ENCODE assay signal across 8 cellular contexts in the genomic region with DNA sequence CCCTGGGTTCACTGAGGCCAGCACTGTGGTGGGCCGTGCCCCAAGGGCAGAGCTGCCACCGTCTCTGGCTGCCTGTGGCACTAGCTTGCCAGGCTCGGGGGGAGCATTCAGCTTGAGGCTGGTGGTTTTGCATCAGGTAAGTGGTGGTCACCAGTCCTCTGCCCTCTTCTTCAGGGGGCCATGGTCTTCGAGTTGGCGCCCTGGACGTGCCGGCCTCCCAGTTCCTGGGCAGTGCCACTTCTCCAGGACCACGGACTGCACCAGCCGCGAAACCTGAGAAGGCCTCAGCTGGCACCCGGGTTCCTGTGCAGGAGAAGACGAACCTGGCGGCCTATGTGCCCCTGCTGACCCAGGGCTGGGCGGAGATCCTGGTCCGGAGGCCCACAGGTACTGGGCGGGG.
"Had no signal": no experiment of that assay in that cellular context is flagged by ENCODE, and none has a peak within 500 bp of the region (broad histone marks: within the 10 kb centered on the region; RNA-seq: fewer than 3 reads in every experiment).

No MANE protein-coding gene starts in this region.

- H3K9ac ChIP-seq: GM23248 had no signal

- H3K4me3 ChIP-seq: GM23248, GM23338, HAP-1 had no signal

- H3K4me1 ChIP-seq: HAP-1 had no signal

- ATAC-seq: GM23338, HCT116 had no signal

- DNase-seq: GM23248, GOT3, H9, HCEC 1CT, HFFc6 had no signal

- H2AFZ ChIP-seq: GM23248, GM23338 had no signal

- H3K9me3 ChIP-seq: HAP-1 had no signal

- H3K4me2 ChIP-seq: GM23338 had no signal

- H3K27ac ChIP-seq: GM23248 had no signal
